15 cellular contexts compared by ENCODE assay signal in genomic region chr18:73677458-73677857, GRCh38.
DNase-seq lines count a peak whose midpoint lies in the region; ATAC-seq and TF ChIP-seq lines count a peak whose summit lies in the region.
"Had no signal": no experiment of that assay in that cellular context is flagged by ENCODE, and none has a peak within 500 bp of the region (broad histone marks: within the 10 kb centered on the region; RNA-seq: fewer than 3 reads in every experiment).

No MANE protein-coding gene starts in this region.

- H3K4me3 Mint-ChIP-seq in activated T-helper 17 cell treated with anti-CD3 and anti-CD28 coated beads, Interleukin-2, amount 50 U/mL, for 72 hours: no peak overlapping the region
- H3K4me3 Mint-ChIP-seq: CD8-positive, alpha-beta memory T cell had no signal

- H3K9me3 ChIP-seq in gastroesophageal sphincter: no peaks in the 10 kb centered on the region
- H3K9me3 ChIP-seq: A549, BLaER1, Caco-2, HAP-1 had no signal

- no peaks in the 10 kb centered on the region for H3K36me3 Mint-ChIP-seq in activated T-helper 17 cell treated with anti-CD3 and anti-CD28 coated beads, Interleukin-2, amount 50 U/mL, for 72 hours (ENCODE audit: low read depth)
- H3K36me3 Mint-ChIP-seq: CD8-positive, alpha-beta memory T cell had no signal

- H3K27ac ChIP-seq in gastroesophageal sphincter: no peak overlapping the region
- H3K27ac ChIP-seq: A549, BLaER1 had no signal

- H3K4me3 ChIP-seq in cardiac fibroblast (replicated peaks in 1 of 2; ENCODE audit: low read depth in 2 of 2, low read length in 2 of 2): no peak overlapping the region
- no peak overlapping the region for H3K4me3 ChIP-seq in retinal pigment epithelial cell (ENCODE audit: low read length)
- no peak overlapping the region for H3K4me3 ChIP-seq in gastroesophageal sphincter
- H3K4me3 ChIP-seq: A549, BLaER1, GM12878, HAP-1 had no signal

- no peak for ATAC-seq in activated T-helper 17 cell treated with anti-CD3 and anti-CD28 coated beads, Interleukin-2, amount 50 U/mL, for 72 hours (replicated peaks)
- no peak for ATAC-seq in gastroesophageal sphincter
- ATAC-seq: A549, GM12878, HepG2 had no signal

- H3K27me3 Mint-ChIP-seq in activated T-helper 17 cell treated with anti-CD3 and anti-CD28 coated beads, Interleukin-2, amount 50 U/mL, for 72 hours: no peaks in the 10 kb centered on the region
- H3K27me3 Mint-ChIP-seq: CD8-positive, alpha-beta memory T cell had no signal

- no peak overlapping the region for H3K27ac Mint-ChIP-seq in activated T-helper 17 cell treated with anti-CD3 and anti-CD28 coated beads, Interleukin-2, amount 50 U/mL, for 72 hours
- H3K27ac Mint-ChIP-seq: CD8-positive, alpha-beta memory T cell had no signal

- TF ChIP-seq CTCF in cardiac fibroblast (IDR thresholded peaks at IDR 0.05; ENCODE audit: low read depth, low read length) (no peak), retinal pigment epithelial cell (conservative IDR thresholded peaks at IDR 0.05; ENCODE audit: low read depth, low read length) (no peak), gastroesophageal sphincter (IDR thresholded peaks at IDR 0.05) (no peak)

- H3K36me3 ChIP-seq in gastroesophageal sphincter: no peaks in the 10 kb centered on the region
- H3K36me3 ChIP-seq: BLaER1, HAP-1 had no signal

- H3K9me3 Mint-ChIP-seq in activated T-helper 17 cell treated with anti-CD3 and anti-CD28 coated beads, Interleukin-2, amount 50 U/mL, for 72 hours: peaks cover 5% of the 10 kb centered on the region

- no peak for TF ChIP-seq POLR2A in gastroesophageal sphincter (IDR thresholded peaks at IDR 0.05)

- DNase-seq in NCI-H226 (peak; percentile 29), cardiac fibroblast (ENCODE audit: low read depth in 2 of 2) (peak; percentile 53 to 63), iris pigment epithelial cell (ENCODE audit: low read depth) (peak; percentile 65), retinal pigment epithelial cell (ENCODE audit: low read depth) (peak; percentile 63), occipital lobe (lab: John Stamatoyannopoulos, UW) (no peak), SW 1271 (lab: John Stamatoyannopoulos, UW) (no peak)
- DNase-seq: Caco-2; CD8-positive, alpha-beta memory T cell had no signal

- H3K4me1 Mint-ChIP-seq in activated T-helper 17 cell treated with anti-CD3 and anti-CD28 coated beads, Interleukin-2, amount 50 U/mL, for 72 hours: no peaks in the 10 kb centered on the region
- H3K4me1 Mint-ChIP-seq: CD8-positive, alpha-beta memory T cell had no signal

- no peak for TF ChIP-seq EP300 in gastroesophageal sphincter (IDR thresholded peaks at IDR 0.05)

- no peaks in the 10 kb centered on the region for H3K4me1 ChIP-seq in gastroesophageal sphincter
- H3K4me1 ChIP-seq: A549, Caco-2, HAP-1 had no signal

- no peaks in the 10 kb centered on the region for H3K27me3 ChIP-seq in gastroesophageal sphincter
- H3K27me3 ChIP-seq: BLaER1 had no signal

Comparison
In these comparisons a context has a peak if more than half of its experiments do, and no peak if none do; other contexts are left out.
1. DNase-seq: peak in NCI-H226 (single experiment), cardiac fibroblast (2 of 2), iris pigment epithelial cell (single experiment) and retinal pigment epithelial cell (single experiment); none in occipital lobe (single experiment) and SW 1271 (0 of 2).